ENCODE assay signal across 1 cellular context in genomic region chr1:2555634-2556276, GRCh38.
TF ChIP-seq lines count a peak whose summit lies in the region.

No MANE protein-coding gene starts in this region.

TF ChIP-seq in HepG2, 621 proteins besides CTCF, POLR2A, EP300 and RAD21 (continued from another document and continues in another):
- TF ChIP-seq FUBP1 (CRISPR knock-in tag; IDR thresholded peaks at IDR 0.05; ENCODE audit: borderline replicate concordance): 0 out of 2 replicates have a peak, but pooled peaks have one; percentile 10
- peak; percentile 94 for TF ChIP-seq ZNF687 (CRISPR knock-in tag; IDR thresholded peaks at IDR 0.05)
- TF ChIP-seq GFI1 (CRISPR knock-in tag; IDR thresholded peaks at IDR 0.05; ENCODE audit: borderline replicate concordance): no peak
- no peak for TF ChIP-seq DZIP1 (CRISPR knock-in tag; IDR thresholded peaks at IDR 0.05)
- TF ChIP-seq KAT2B (IDR thresholded peaks at IDR 0.05; ENCODE audit: borderline replicate concordance, low read depth, low read length): no peak
- peak; percentile 50; the same call in 1 of the 2 replicates for TF ChIP-seq ZNF776 (CRISPR knock-in tag; IDR thresholded peaks at IDR 0.05)
- TF ChIP-seq ZNF441 (CRISPR knock-in tag; IDR thresholded peaks at IDR 0.05; ENCODE audit: borderline replicate concordance): peak; percentile 58; the same call in 1 of the 2 replicates
- TF ChIP-seq FLYWCH1 (CRISPR knock-in tag; IDR thresholded peaks at IDR 0.05): no peak
- peak; percentile 83 for TF ChIP-seq BHLHE40 (IDR thresholded peaks at IDR 0.05; ENCODE audit: low read length)
- no peak for TF ChIP-seq ZFYVE20 (CRISPR knock-in tag; IDR thresholded peaks at IDR 0.05; ENCODE audit: borderline replicate concordance, low read depth)
- 0 out of 2 replicates have a peak, but pooled peaks have one; percentile 70 for TF ChIP-seq ZNF766 (CRISPR knock-in tag; IDR thresholded peaks at IDR 0.05; ENCODE audit: borderline replicate concordance)
- 0 out of 2 replicates have a peak, but pooled peaks have one; percentile 39 for TF ChIP-seq TERF1 (CRISPR knock-in tag; IDR thresholded peaks at IDR 0.05)
- no peak for TF ChIP-seq MTF1 (CRISPR knock-in tag; IDR thresholded peaks at IDR 0.05)
- peak; percentile 26; the same call in 1 of the 2 replicates for TF ChIP-seq FOXO1 (CRISPR knock-in tag; IDR thresholded peaks at IDR 0.05)
- TF ChIP-seq MXD3 (CRISPR knock-in tag; IDR thresholded peaks at IDR 0.05): peak; percentile 71; the same call in 1 of the 2 replicates
- no peak; the same call in 1 of the 2 replicates for TF ChIP-seq SNAI1 (CRISPR knock-in tag; IDR thresholded peaks at IDR 0.05; ENCODE audit: borderline replicate concordance)
- no peak; the same call in 1 of the 2 replicates for TF ChIP-seq ZNF691 (CRISPR knock-in tag; IDR thresholded peaks at IDR 0.05; ENCODE audit: borderline replicate concordance, low read depth)
- peak; percentile 25 for TF ChIP-seq ZNF574 (CRISPR knock-in tag; IDR thresholded peaks at IDR 0.05)
- TF ChIP-seq ZXDC (CRISPR knock-in tag; IDR thresholded peaks at IDR 0.05): no peak
- 0 out of 2 replicates have a peak, but pooled peaks have one; percentile 10 for TF ChIP-seq HMGXB3 (CRISPR knock-in tag; IDR thresholded peaks at IDR 0.05; ENCODE audit: borderline replicate concordance)
- peak; percentile 6; the same call in 1 of the 2 replicates for TF ChIP-seq ZNF777 (CRISPR knock-in tag; IDR thresholded peaks at IDR 0.05)
- TF ChIP-seq PREB (CRISPR knock-in tag; IDR thresholded peaks at IDR 0.05): no peak
